ENCODE assay signal across 20 cellular contexts in genomic region chr19:55333870-55334269, GRCh38. TPM values are rescaled to one million over a fixed set of nuclear protein-coding genes. Genes with fewer than 3 reads are reported as not detected.
DNase-seq lines count a peak whose midpoint lies in the region; ATAC-seq and TF ChIP-seq lines count a peak whose summit lies in the region.
"Had no signal": no experiment of that assay in that cellular context is flagged by ENCODE, and none has a peak within 500 bp of the region (broad histone marks: within the 10 kb centered on the region; RNA-seq: fewer than 3 reads in every experiment).

No MANE protein-coding gene starts in this region.

- H2AFZ ChIP-seq in GM23338 = peak overlapping the region; percentile 74; the same call in 1 of the 2 replicates

- H4K20me1 ChIP-seq in GM23338 (replicated peaks; ENCODE audit: insufficient read depth) = no peaks in the 10 kb centered on the region

- ATAC-seq in GM23338 = no peak
- ATAC-seq: activated naive CD4-positive, alpha-beta T cell treated with anti-CD3 and anti-CD28 coated beads, Interleukin-2, amount 50 U/mL, for 72 hours; activated T-cell treated with anti-CD3 and anti-CD28 coated beads, Interleukin-2, amount 50 U/mL, for 4 hours; body of pancreas; sciatic nerve had no signal

- TF ChIP-seq EP300 in suprapubic skin (IDR thresholded peaks at IDR 0.05) = no peak

- H3K9me3 Mint-ChIP-seq in GM23338 (peaks cover 2% of the 10 kb centered on the region; the same call in 1 of the 3 replicates), nephron progenitor cell (no peaks in the 10 kb centered on the region)
- H3K9me3 Mint-ChIP-seq: activated CD4-positive, alpha-beta memory T cell treated with anti-CD3 and anti-CD28 coated beads, Interleukin-2, amount 10 ng/mL, durations not matched to agents 7 days and 5 days; activated naive CD4-positive, alpha-beta T cell treated with anti-CD3 and anti-CD28 coated beads, Interleukin-2, amount 50 U/mL, for 72 hours; activated T-cell treated with anti-CD3 and anti-CD28 coated beads, Interleukin-2, amount 50 U/mL, for 4 hours; dendritic cell treated with granulocyte-macrophage colony-stimulating factor and Interleukin-4, amounts not matched to agents 40 ng/mL and 50 ng/mL, for 4 days had no signal

- DNase-seq in GM23338 (ENCODE audit: low spot score) (no peak), colonic mucosa (peak; percentile 85), nephron progenitor cell (no peak), NCI-H146 (lab: John Stamatoyannopoulos, UW) (no peak), suprapubic skin (ENCODE audit: low spot score in 2 of 2) (no peak), Ammon's horn (ENCODE audit: low spot score) (no peak)
- DNase-seq: activated CD4-positive, alpha-beta memory T cell treated with anti-CD3 and anti-CD28 coated beads, Interleukin-2, amount 10 ng/mL, durations not matched to agents 7 days and 5 days; activated T-cell treated with anti-CD3 and anti-CD28 coated beads, Interleukin-2, amount 50 U/mL, for 4 hours; COR-L47; KBM-7; NCI-H1417 had no signal

- no peaks in the 10 kb centered on the region for H3K27me3 ChIP-seq in GM23338 (ENCODE audit: insufficient read depth)
- no peaks in the 10 kb centered on the region for H3K27me3 ChIP-seq in colonic mucosa
- peaks cover 12% of the 10 kb centered on the region for H3K27me3 ChIP-seq in suprapubic skin
- H3K27me3 ChIP-seq: body of pancreas, neutrophil had no signal

- H3K4me3 ChIP-seq in GM23338 (no peak overlapping the region), colonic mucosa (no peak overlapping the region), suprapubic skin (no peak overlapping the region)
- H3K4me3 ChIP-seq: body of pancreas, esophagus muscularis mucosa had no signal

- 80% methylated on average over 11 of the region's 11 CpGs for WGBS in suprapubic skin

- H3K4me1 Mint-ChIP-seq in GM23338 (peaks cover 6% of the 10 kb centered on the region; the same call in 2 of the 3 replicates), nephron progenitor cell (peaks cover 7% of the 10 kb centered on the region)

- H3K36me3 Mint-ChIP-seq in GM23338 (ENCODE audit: low read depth) (no peaks in the 10 kb centered on the region), nephron progenitor cell (ENCODE audit: low read depth) (no peaks in the 10 kb centered on the region)
- H3K36me3 Mint-ChIP-seq: activated naive CD4-positive, alpha-beta T cell treated with anti-CD3 and anti-CD28 coated beads, Interleukin-2, amount 50 U/mL, for 72 hours had no signal

- no peak overlapping the region for H3K4me2 ChIP-seq in GM23338

- H3K36me3 ChIP-seq in GM23338 (ENCODE audit: insufficient read depth) = no peaks in the 10 kb centered on the region
- no peaks in the 10 kb centered on the region for H3K36me3 ChIP-seq in colonic mucosa
- no peaks in the 10 kb centered on the region for H3K36me3 ChIP-seq in suprapubic skin
- H3K36me3 ChIP-seq: esophagus muscularis mucosa, neutrophil had no signal

- intact Hi-C loops in colonic mucosa (cut with DNase I) = no loop called here

- no peak overlapping the region for H3K4me3 Mint-ChIP-seq in GM23338
- no peak overlapping the region for H3K4me3 Mint-ChIP-seq in nephron progenitor cell
- H3K4me3 Mint-ChIP-seq: activated CD4-positive, alpha-beta memory T cell treated with anti-CD3 and anti-CD28 coated beads, Interleukin-2, amount 10 ng/mL, durations not matched to agents 7 days and 5 days; activated T-cell treated with anti-CD3 and anti-CD28 coated beads, Interleukin-2, amount 50 U/mL, for 4 hours; dendritic cell treated with granulocyte-macrophage colony-stimulating factor and Interleukin-4, amounts not matched to agents 40 ng/mL and 50 ng/mL, for 4 days had no signal

- H3K27me3 Mint-ChIP-seq in GM23338 (ENCODE audit: insufficient read depth, low read depth, poor library complexity) (peaks cover 8% of the 10 kb centered on the region), nephron progenitor cell (ENCODE audit: low read depth, poor library complexity) (peaks cover 25% of the 10 kb centered on the region)

- H3K4me1 ChIP-seq in GM23338 (ENCODE audit: insufficient read depth) (no peaks in the 10 kb centered on the region; the same call in 1 of the 2 replicates), colonic mucosa (no peaks in the 10 kb centered on the region), suprapubic skin (peaks cover 9% of the 10 kb centered on the region)

- H3K79me2 ChIP-seq in GM23338 (replicated peaks; ENCODE audit: insufficient read depth) = no peaks in the 10 kb centered on the region

- TF ChIP-seq CTCF in GM23338 (conservative IDR thresholded peaks at IDR 0.05; ENCODE audit: low read depth in 2 of 2) = no peak
- TF ChIP-seq CTCF in colonic mucosa (IDR thresholded peaks at IDR 0.05) = no peak
- TF ChIP-seq CTCF in nephron progenitor cell (IDR thresholded peaks at IDR 0.05) = no peak
- TF ChIP-seq CTCF in suprapubic skin (IDR thresholded peaks at IDR 0.05) = no peak

- no peak overlapping the region for H3K27ac ChIP-seq in GM23338 (ENCODE audit: low read depth)
- peak overlapping the region; percentile 65 for H3K27ac ChIP-seq in colonic mucosa
- no peak overlapping the region for H3K27ac ChIP-seq in suprapubic skin
- H3K27ac ChIP-seq: body of pancreas, esophagus muscularis mucosa, neutrophil, VCaP had no signal

- H3K9me3 ChIP-seq in colonic mucosa = no peaks in the 10 kb centered on the region
- no peaks in the 10 kb centered on the region for H3K9me3 ChIP-seq in suprapubic skin
- H3K9me3 ChIP-seq: body of pancreas, esophagus muscularis mucosa, neutrophil had no signal

- H3K27ac Mint-ChIP-seq in GM23338 = no peak overlapping the region
- peak overlapping the region; percentile 81 for H3K27ac Mint-ChIP-seq in nephron progenitor cell
- H3K27ac Mint-ChIP-seq: activated CD4-positive, alpha-beta memory T cell treated with anti-CD3 and anti-CD28 coated beads, Interleukin-2, amount 10 ng/mL, durations not matched to agents 7 days and 5 days; activated naive CD4-positive, alpha-beta T cell treated with anti-CD3 and anti-CD28 coated beads, Interleukin-2, amount 50 U/mL, for 72 hours; dendritic cell treated with granulocyte-macrophage colony-stimulating factor and Interleukin-4, amounts not matched to agents 40 ng/mL and 50 ng/mL, for 4 days had no signal

- no peaks in the 10 kb centered on the region; the same call in 1 of the 2 replicates for H3K9me2 ChIP-seq in GM23338 (ENCODE audit: insufficient read depth)

- H3K9ac ChIP-seq in colonic mucosa (ENCODE audit: low read depth in 2 of 2, low read length in 2 of 2) = no peak overlapping the region

- H3F3A ChIP-seq in GM23338 (replicated peaks; ENCODE audit: low read depth) = no peaks in the 10 kb centered on the region; the same call in 1 of the 2 replicates

- TF ChIP-seq POLR2A in suprapubic skin (IDR thresholded peaks at IDR 0.05) = no peak

TF ChIP-seq in GM23338, 12 proteins besides CTCF, POLR2A, EP300 and RAD21 (continues in another document):
- TF ChIP-seq ZNF114 (CRISPR knock-in tag; IDR thresholded peaks at IDR 0.05) (no peak), EZH2phosphoT487 (IDR thresholded peaks at IDR 0.05; ENCODE audit: unreplicated experiment) (no peak)

RNA-seq across cellular contexts. Expression of gene KMT5C, which starts 5.8 kb away (rescaled TPM):
- 34.3 and 43.2 TPM in 2 replicates for total RNA-seq in GM23338 (2014; rRNA removed; shearing (Covaris generic))
- 12.9 and 14.2 TPM in 2 replicates for polyA plus RNA-seq in GM23338 (2016; fragmentation: Nextera tagmentation; extraction: Ambion mirVana)
- total RNA-seq in colonic mucosa = 10 to 100 TPM; 14.9 to 24.9 TPM
- 10 to 100 TPM; 17.3 to 61.8 (median 39.1) TPM for total RNA-seq in suprapubic skin

RNA-seq across cellular contexts. Expression of gene TMEM150B, which starts 8.7 kb away (rescaled TPM):
- total RNA-seq in GM23338 (2014; rRNA removed; shearing (Covaris generic)) = not detected in 2 replicates
- polyA plus RNA-seq in GM23338 (2016; fragmentation: Nextera tagmentation; extraction: Ambion mirVana) = 0.29 and 0.40 TPM in 2 replicates
- total RNA-seq in colonic mucosa = 10 to 100 TPM in 1 of 2 donors, 1 to 10 TPM in 1; 9.7 to 47.2 TPM
- not detected for total RNA-seq in suprapubic skin
- total RNA-seq: activated naive CD4-positive, alpha-beta T cell treated with anti-CD3 and anti-CD28 coated beads, Interleukin-2, amount 50 U/mL, for 72 hours; activated T-cell treated with anti-CD3 and anti-CD28 coated beads, Interleukin-2, amount 50 U/mL, for 4 hours; RPMI7951 had no signal

RNA-seq across cellular contexts. Expression of gene COX6B2, which starts 20.6 kb away (rescaled TPM):
- total RNA-seq in GM23338 (2014; rRNA removed; shearing (Covaris generic)) = 2.7 and 2.9 TPM in 2 replicates
- polyA plus RNA-seq in GM23338 (2016; fragmentation: Nextera tagmentation; extraction: Ambion mirVana) = 5.3 and 5.7 TPM in 2 replicates
- total RNA-seq in colonic mucosa (10 to 100 TPM; 12.9 to 15.2 TPM), suprapubic skin (1 to 10 TPM in 3 of 4 donors, under 1 TPM in 1; 0.47 to 1.9 (median 1.3) TPM)
- total RNA-seq: activated T-cell treated with anti-CD3 and anti-CD28 coated beads, Interleukin-2, amount 50 U/mL, for 4 hours; mesenteric fat pad; RPMI7951 had no signal

RNA-seq across cellular contexts. Expression of gene GARIN5B, which starts 29.2 kb away (rescaled TPM):
- not detected in 2 replicates for total RNA-seq in GM23338 (2014; rRNA removed; shearing (Covaris generic))
- not detected in 2 replicates for polyA plus RNA-seq in GM23338 (2016; fragmentation: Nextera tagmentation; extraction: Ambion mirVana)
- total RNA-seq in colonic mucosa = not detected
- not detected for total RNA-seq in suprapubic skin
- total RNA-seq: activated CD4-positive, alpha-beta memory T cell treated with anti-CD3 and anti-CD28 coated beads, Interleukin-2, amount 10 ng/mL, durations not matched to agents 7 days and 5 days; activated naive CD4-positive, alpha-beta T cell treated with anti-CD3 and anti-CD28 coated beads, Interleukin-2, amount 50 U/mL, for 72 hours; activated T-cell treated with anti-CD3 and anti-CD28 coated beads, Interleukin-2, amount 50 U/mL, for 4 hours; body of pancreas; esophagus muscularis mucosa; mesenteric fat pad; RPMI7951; sciatic nerve had no signal

RNA-seq across cellular contexts. Expression of gene IL11, which starts 36.4 kb away (rescaled TPM):
- 1.1 and 2.2 TPM in 2 replicates for total RNA-seq in GM23338 (2014; rRNA removed; shearing (Covaris generic))
- 0.58 and 1.7 TPM in 2 replicates for polyA plus RNA-seq in GM23338 (2016; fragmentation: Nextera tagmentation; extraction: Ambion mirVana)
- total RNA-seq in colonic mucosa (under 1 TPM in 1 of 2 donors, not detected in 1; 0.64 TPM), suprapubic skin (1 to 10 TPM in 3 of 4 donors, under 1 TPM in 1; 0.97 to 1.7 (median 1.2) TPM)
- total RNA-seq: body of pancreas, mesenteric fat pad had no signal
